Comparison of ENCODE assay signal across 1 cellular context in the genomic region with DNA sequence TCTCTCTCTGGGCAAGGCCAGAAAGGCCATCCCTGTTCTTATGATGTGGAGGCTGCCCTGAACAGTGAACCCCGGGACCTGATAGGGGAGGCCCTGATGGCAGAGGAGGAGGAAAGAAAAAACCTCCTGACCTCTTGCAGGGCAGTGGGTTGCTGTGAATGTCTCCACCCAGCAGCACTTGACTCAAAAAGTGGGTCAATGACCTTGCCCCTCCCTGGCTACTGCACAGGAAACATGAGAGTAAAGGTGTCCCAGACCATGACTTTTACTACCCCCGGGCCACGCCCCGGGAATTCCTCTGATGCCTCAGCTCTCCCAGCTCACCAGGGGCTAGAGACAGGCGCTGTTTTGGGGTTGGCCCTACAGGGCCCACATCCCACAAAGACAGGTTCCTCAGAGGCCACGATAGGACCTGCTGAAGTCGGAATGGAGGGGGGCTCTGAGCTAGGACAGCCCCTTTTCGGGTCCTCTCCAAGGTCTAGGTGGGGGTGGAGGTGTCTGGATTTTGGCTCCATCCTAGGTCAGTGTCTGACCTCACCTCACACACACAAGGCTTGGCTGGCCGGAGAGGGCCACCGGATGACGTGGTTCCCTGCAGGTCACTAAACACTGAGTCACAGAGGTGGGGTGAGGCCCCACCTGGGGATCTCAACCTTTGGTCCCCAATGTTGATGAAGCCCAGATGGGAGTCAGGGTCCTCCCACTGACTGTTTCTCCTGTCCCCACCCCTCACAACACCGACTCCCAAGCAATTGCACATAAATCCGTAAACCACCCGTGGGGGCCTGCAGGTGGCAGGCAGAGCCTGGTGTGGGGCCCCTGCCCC.
TF ChIP-seq lines count a peak whose summit lies in the region.

No MANE protein-coding gene starts in this region.

TF ChIP-seq in HepG2, 621 proteins besides CTCF, POLR2A, EP300 and RAD21 (continued from another document and continues in another):
- TF ChIP-seq TEAD3 (CRISPR knock-in tag; optimal IDR thresholded peaks at IDR 0.05; ENCODE audit: borderline replicate concordance): peak; percentile 53
- TF ChIP-seq, protein P1, sequence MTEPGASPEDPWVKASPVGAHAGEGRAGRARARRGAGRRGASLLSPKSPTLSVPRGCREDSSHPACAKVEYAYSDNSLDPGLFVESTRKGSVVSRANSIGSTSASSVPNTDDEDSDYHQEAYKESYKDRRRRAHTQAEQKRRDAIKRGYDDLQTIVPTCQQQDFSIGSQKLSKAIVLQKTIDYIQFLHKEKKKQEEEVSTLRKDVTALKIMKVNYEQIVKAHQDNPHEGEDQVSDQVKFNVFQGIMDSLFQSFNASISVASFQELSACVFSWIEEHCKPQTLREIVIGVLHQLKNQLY (CRISPR knock-in tag; IDR thresholded peaks at IDR 0.05): peak; percentile 28; the same call in 1 of the 2 replicates
- TF ChIP-seq, protein P2, sequence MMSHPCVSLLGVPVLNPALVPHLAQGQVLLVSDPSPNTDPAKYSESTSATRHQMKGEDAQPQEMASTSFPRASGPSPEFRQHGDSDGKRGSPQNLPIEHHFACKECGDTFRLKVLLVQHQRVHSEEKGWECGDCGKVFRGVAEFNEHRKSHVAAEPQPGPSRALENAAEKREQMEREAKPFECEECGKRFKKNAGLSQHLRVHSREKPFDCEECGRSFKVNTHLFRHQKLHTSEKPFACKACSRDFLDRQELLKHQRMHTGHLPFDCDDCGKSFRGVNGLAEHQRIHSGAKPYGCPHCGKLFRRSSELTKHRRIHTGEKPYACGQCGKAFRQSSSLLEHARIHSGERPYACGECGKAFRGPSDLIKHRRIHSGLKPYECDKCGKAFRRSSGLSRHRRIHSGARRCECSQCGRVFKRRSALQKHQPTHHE (CRISPR knock-in tag; IDR thresholded peaks at IDR 0.05; ENCODE audit: borderline replicate concordance): no peak
- no peak for TF ChIP-seq JUN (CRISPR knock-in tag; IDR thresholded peaks at IDR 0.05)
- TF ChIP-seq FOXK2 (IDR thresholded peaks at IDR 0.05): no peak
- TF ChIP-seq ZNF605 (CRISPR knock-in tag; IDR thresholded peaks at IDR 0.05): peak; percentile 54; the same call in 1 of the 2 replicates
- no peak for TF ChIP-seq MEIS1 (CRISPR knock-in tag; IDR thresholded peaks at IDR 0.05; ENCODE audit: borderline replicate concordance)
- TF ChIP-seq HES4 (CRISPR knock-in tag; IDR thresholded peaks at IDR 0.05; ENCODE audit: borderline replicate concordance): no peak
- no peak for TF ChIP-seq KDM3A (CRISPR knock-in tag; IDR thresholded peaks at IDR 0.05; ENCODE audit: low read depth)
- TF ChIP-seq CCDC6 (CRISPR knock-in tag; IDR thresholded peaks at IDR 0.05): no peak
- TF ChIP-seq MXD4 (CRISPR knock-in tag; IDR thresholded peaks at IDR 0.05): no peak
- TF ChIP-seq, protein P3, sequence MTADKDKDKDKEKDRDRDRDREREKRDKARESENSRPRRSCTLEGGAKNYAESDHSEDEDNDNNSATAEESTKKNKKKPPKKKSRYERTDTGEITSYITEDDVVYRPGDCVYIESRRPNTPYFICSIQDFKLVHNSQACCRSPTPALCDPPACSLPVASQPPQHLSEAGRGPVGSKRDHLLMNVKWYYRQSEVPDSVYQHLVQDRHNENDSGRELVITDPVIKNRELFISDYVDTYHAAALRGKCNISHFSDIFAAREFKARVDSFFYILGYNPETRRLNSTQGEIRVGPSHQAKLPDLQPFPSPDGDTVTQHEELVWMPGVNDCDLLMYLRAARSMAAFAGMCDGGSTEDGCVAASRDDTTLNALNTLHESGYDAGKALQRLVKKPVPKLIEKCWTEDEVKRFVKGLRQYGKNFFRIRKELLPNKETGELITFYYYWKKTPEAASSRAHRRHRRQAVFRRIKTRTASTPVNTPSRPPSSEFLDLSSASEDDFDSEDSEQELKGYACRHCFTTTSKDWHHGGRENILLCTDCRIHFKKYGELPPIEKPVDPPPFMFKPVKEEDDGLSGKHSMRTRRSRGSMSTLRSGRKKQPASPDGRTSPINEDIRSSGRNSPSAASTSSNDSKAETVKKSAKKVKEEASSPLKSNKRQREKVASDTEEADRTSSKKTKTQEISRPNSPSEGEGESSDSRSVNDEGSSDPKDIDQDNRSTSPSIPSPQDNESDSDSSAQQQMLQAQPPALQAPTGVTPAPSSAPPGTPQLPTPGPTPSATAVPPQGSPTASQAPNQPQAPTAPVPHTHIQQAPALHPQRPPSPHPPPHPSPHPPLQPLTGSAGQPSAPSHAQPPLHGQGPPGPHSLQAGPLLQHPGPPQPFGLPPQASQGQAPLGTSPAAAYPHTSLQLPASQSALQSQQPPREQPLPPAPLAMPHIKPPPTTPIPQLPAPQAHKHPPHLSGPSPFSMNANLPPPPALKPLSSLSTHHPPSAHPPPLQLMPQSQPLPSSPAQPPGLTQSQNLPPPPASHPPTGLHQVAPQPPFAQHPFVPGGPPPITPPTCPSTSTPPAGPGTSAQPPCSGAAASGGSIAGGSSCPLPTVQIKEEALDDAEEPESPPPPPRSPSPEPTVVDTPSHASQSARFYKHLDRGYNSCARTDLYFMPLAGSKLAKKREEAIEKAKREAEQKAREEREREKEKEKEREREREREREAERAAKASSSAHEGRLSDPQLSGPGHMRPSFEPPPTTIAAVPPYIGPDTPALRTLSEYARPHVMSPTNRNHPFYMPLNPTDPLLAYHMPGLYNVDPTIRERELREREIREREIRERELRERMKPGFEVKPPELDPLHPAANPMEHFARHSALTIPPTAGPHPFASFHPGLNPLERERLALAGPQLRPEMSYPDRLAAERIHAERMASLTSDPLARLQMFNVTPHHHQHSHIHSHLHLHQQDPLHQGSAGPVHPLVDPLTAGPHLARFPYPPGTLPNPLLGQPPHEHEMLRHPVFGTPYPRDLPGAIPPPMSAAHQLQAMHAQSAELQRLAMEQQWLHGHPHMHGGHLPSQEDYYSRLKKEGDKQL (CRISPR knock-in tag; IDR thresholded peaks at IDR 0.05; ENCODE audit: low read depth): 0 out of 2 replicates have a peak, but pooled peaks have one; percentile 23
- peak; percentile 63 for TF ChIP-seq HIVEP1 (CRISPR knock-in tag; IDR thresholded peaks at IDR 0.05)
- TF ChIP-seq FOXA3 (CRISPR knock-in tag; IDR thresholded peaks at IDR 0.05): peak; percentile 30; the same call in 1 of the 2 replicates
- TF ChIP-seq ZNF780A (CRISPR knock-in tag; IDR thresholded peaks at IDR 0.05): no peak
- no peak for TF ChIP-seq ZNF569 (CRISPR knock-in tag; IDR thresholded peaks at IDR 0.05; ENCODE audit: borderline replicate concordance)
- TF ChIP-seq SIX4 (CRISPR knock-in tag; IDR thresholded peaks at IDR 0.05): no peak
- TF ChIP-seq MTF1 (CRISPR knock-in tag; IDR thresholded peaks at IDR 0.05): no peak
- TF ChIP-seq SALL2 (CRISPR knock-in tag; IDR thresholded peaks at IDR 0.05): no peak
- no peak for TF ChIP-seq KDM2A (CRISPR knock-in tag; IDR thresholded peaks at IDR 0.05; ENCODE audit: borderline replicate concordance, low read depth)
- TF ChIP-seq HOXA9 (CRISPR knock-in tag; IDR thresholded peaks at IDR 0.05; ENCODE audit: borderline replicate concordance): no peak; the same call in 1 of the 2 replicates
- TF ChIP-seq ATM (IDR thresholded peaks at IDR 0.05; ENCODE audit: borderline replicate concordance): no peak
- no peak for TF ChIP-seq ZFP62 (CRISPR knock-in tag; IDR thresholded peaks at IDR 0.05)
- TF ChIP-seq GABPA (IDR thresholded peaks at IDR 0.05; ENCODE audit: low read depth, low read length): no peak
- peak; percentile 41; the same call in 1 of the 2 replicates for TF ChIP-seq GABPA (CRISPR knock-in tag; IDR thresholded peaks at IDR 0.05; ENCODE audit: low read depth)
- no peak for TF ChIP-seq SYNCRIP (IDR thresholded peaks at IDR 0.05; ENCODE audit: insufficient read depth, low read depth, low read length)
- peak; percentile 24; the same call in 1 of the 3 replicates for TF ChIP-seq MXI1 (IDR thresholded peaks at IDR 0.05; ENCODE audit: borderline replicate concordance, low read depth, low read length)
- TF ChIP-seq HMG20B (CRISPR knock-in tag; conservative IDR thresholded peaks at IDR 0.05): peak; percentile 30; the same call in 1 of the 2 replicates
- TF ChIP-seq, protein P4, sequence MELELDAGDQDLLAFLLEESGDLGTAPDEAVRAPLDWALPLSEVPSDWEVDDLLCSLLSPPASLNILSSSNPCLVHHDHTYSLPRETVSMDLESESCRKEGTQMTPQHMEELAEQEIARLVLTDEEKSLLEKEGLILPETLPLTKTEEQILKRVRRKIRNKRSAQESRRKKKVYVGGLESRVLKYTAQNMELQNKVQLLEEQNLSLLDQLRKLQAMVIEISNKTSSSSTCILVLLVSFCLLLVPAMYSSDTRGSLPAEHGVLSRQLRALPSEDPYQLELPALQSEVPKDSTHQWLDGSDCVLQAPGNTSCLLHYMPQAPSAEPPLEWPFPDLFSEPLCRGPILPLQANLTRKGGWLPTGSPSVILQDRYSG (CRISPR knock-in tag; IDR thresholded peaks at IDR 0.05): no peak
- no peak; the same call in 1 of the 2 replicates for TF ChIP-seq ZNF501 (CRISPR knock-in tag; IDR thresholded peaks at IDR 0.05)
- no peak for TF ChIP-seq SRSF1 (optimal IDR thresholded peaks at IDR 0.05; ENCODE audit: low read depth, low read length)
- TF ChIP-seq THAP11 (CRISPR knock-in tag; IDR thresholded peaks at IDR 0.05): no peak
- peak; percentile 90 for TF ChIP-seq PATZ1 (CRISPR knock-in tag; IDR thresholded peaks at IDR 0.05)
- peak; percentile 52; the same call in 1 of the 2 replicates for TF ChIP-seq ZNF331 (CRISPR knock-in tag; IDR thresholded peaks at IDR 0.05)
- no peak for TF ChIP-seq MZF1 (CRISPR knock-in tag; IDR thresholded peaks at IDR 0.05; ENCODE audit: borderline replicate concordance)
- no peak for TF ChIP-seq ZBTB1 (CRISPR knock-in tag; IDR thresholded peaks at IDR 0.05; ENCODE audit: borderline replicate concordance)
- no peak for TF ChIP-seq RBFOX2 (IDR thresholded peaks at IDR 0.05; ENCODE audit: low read depth, low read length)
- TF ChIP-seq HMGA1 (CRISPR knock-in tag; conservative IDR thresholded peaks at IDR 0.05): no peak
- no peak for TF ChIP-seq ZNF615 (CRISPR knock-in tag; IDR thresholded peaks at IDR 0.05; ENCODE audit: borderline replicate concordance)
- TF ChIP-seq SP1 (IDR thresholded peaks at IDR 0.05): no peak
- TF ChIP-seq SP1 (CRISPR knock-in tag; IDR thresholded peaks at IDR 0.05): peak; percentile 23; the same call in 1 of the 2 replicates
- no peak for TF ChIP-seq ATF7-NPFF (CRISPR knock-in tag; IDR thresholded peaks at IDR 0.05; ENCODE audit: low read depth)
- TF ChIP-seq ZNF205 (CRISPR knock-in tag; IDR thresholded peaks at IDR 0.05): 0 out of 2 replicates have a peak, but pooled peaks have one; percentile 11
- TF ChIP-seq ZNF644 (CRISPR knock-in tag; IDR thresholded peaks at IDR 0.05; ENCODE audit: low read depth): no peak
- peak; percentile 80 for TF ChIP-seq RARA (CRISPR knock-in tag; IDR thresholded peaks at IDR 0.05)
- TF ChIP-seq DPF2 (CRISPR knock-in tag; IDR thresholded peaks at IDR 0.05; ENCODE audit: borderline replicate concordance, low read depth): peak; percentile 52
- TF ChIP-seq HOMEZ (CRISPR knock-in tag; IDR thresholded peaks at IDR 0.05; ENCODE audit: low read depth): no peak
- TF ChIP-seq, protein P5, sequence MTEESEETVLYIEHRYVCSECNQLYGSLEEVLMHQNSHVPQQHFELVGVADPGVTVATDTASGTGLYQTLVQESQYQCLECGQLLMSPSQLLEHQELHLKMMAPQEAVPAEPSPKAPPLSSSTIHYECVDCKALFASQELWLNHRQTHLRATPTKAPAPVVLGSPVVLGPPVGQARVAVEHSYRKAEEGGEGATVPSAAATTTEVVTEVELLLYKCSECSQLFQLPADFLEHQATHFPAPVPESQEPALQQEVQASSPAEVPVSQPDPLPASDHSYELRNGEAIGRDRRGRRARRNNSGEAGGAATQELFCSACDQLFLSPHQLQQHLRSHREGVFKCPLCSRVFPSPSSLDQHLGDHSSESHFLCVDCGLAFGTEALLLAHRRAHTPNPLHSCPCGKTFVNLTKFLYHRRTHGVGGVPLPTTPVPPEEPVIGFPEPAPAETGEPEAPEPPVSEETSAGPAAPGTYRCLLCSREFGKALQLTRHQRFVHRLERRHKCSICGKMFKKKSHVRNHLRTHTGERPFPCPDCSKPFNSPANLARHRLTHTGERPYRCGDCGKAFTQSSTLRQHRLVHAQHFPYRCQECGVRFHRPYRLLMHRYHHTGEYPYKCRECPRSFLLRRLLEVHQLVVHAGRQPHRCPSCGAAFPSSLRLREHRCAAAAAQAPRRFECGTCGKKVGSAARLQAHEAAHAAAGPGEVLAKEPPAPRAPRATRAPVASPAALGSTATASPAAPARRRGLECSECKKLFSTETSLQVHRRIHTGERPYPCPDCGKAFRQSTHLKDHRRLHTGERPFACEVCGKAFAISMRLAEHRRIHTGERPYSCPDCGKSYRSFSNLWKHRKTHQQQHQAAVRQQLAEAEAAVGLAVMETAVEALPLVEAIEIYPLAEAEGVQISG (CRISPR knock-in tag; IDR thresholded peaks at IDR 0.05): peak; percentile 25; the same call in 1 of the 2 replicates
- no peak for TF ChIP-seq HCFC1 (IDR thresholded peaks at IDR 0.05; ENCODE audit: low read depth, low read length)
- 0 out of 2 replicates have a peak, but pooled peaks have one; percentile 13 for TF ChIP-seq NRL (CRISPR knock-in tag; IDR thresholded peaks at IDR 0.05; ENCODE audit: borderline replicate concordance)
- TF ChIP-seq KDM6A (CRISPR knock-in tag; IDR thresholded peaks at IDR 0.05; ENCODE audit: low read depth): 0 out of 2 replicates have a peak, but pooled peaks have one; percentile 19
- TF ChIP-seq FLYWCH1 (CRISPR knock-in tag; IDR thresholded peaks at IDR 0.05): no peak
- TF ChIP-seq MAZ (IDR thresholded peaks at IDR 0.05; ENCODE audit: borderline replicate concordance, low read depth, low read length): peak; percentile 52; the same call in 1 of the 2 replicates
- no peak for TF ChIP-seq MAZ (CRISPR knock-in tag; IDR thresholded peaks at IDR 0.05; ENCODE audit: low read depth)
